1 cellular context compared by ENCODE assay signal in the genomic region with DNA sequence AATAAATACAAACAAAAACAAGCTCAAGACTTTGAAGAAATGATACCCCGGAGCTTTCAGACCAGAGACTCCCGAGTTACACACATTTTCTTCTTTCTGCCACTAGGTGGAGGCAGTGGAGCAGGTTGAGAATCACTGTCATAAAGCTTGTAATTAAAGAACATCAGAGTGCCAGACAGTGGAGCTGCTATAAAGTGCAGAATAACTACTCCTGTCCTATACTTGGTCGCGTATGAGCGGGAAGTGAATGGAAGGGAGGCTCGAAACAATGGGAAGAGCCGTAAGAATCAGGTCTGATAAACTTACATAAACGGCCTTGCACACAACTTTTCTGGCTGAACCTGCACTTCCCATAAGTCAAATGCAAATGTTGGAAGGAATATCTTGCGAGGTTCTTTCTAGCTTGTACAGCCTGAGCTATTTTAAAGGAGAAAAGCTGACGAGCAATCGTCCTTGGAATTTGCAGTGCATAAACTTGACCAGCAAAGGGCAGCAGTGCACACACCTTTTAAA.
TF ChIP-seq lines count a peak whose summit lies in the region.

No MANE protein-coding gene starts in this region.

TF ChIP-seq in GM23338, 12 proteins besides CTCF, POLR2A, EP300 and RAD21 (continued from another document):
- TF ChIP-seq, protein P1, sequence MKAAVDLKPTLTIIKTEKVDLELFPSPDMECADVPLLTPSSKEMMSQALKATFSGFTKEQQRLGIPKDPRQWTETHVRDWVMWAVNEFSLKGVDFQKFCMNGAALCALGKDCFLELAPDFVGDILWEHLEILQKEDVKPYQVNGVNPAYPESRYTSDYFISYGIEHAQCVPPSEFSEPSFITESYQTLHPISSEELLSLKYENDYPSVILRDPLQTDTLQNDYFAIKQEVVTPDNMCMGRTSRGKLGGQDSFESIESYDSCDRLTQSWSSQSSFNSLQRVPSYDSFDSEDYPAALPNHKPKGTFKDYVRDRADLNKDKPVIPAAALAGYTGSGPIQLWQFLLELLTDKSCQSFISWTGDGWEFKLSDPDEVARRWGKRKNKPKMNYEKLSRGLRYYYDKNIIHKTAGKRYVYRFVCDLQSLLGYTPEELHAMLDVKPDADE (IDR thresholded peaks at IDR 0.05), result no peak
- TF ChIP-seq ZNF114 (CRISPR knock-in tag; IDR thresholded peaks at IDR 0.05) (no peak), EZH2 (IDR thresholded peaks at IDR 0.05; ENCODE audit: low read depth, unreplicated experiment) (no peak)
- TF ChIP-seq, protein P2, sequence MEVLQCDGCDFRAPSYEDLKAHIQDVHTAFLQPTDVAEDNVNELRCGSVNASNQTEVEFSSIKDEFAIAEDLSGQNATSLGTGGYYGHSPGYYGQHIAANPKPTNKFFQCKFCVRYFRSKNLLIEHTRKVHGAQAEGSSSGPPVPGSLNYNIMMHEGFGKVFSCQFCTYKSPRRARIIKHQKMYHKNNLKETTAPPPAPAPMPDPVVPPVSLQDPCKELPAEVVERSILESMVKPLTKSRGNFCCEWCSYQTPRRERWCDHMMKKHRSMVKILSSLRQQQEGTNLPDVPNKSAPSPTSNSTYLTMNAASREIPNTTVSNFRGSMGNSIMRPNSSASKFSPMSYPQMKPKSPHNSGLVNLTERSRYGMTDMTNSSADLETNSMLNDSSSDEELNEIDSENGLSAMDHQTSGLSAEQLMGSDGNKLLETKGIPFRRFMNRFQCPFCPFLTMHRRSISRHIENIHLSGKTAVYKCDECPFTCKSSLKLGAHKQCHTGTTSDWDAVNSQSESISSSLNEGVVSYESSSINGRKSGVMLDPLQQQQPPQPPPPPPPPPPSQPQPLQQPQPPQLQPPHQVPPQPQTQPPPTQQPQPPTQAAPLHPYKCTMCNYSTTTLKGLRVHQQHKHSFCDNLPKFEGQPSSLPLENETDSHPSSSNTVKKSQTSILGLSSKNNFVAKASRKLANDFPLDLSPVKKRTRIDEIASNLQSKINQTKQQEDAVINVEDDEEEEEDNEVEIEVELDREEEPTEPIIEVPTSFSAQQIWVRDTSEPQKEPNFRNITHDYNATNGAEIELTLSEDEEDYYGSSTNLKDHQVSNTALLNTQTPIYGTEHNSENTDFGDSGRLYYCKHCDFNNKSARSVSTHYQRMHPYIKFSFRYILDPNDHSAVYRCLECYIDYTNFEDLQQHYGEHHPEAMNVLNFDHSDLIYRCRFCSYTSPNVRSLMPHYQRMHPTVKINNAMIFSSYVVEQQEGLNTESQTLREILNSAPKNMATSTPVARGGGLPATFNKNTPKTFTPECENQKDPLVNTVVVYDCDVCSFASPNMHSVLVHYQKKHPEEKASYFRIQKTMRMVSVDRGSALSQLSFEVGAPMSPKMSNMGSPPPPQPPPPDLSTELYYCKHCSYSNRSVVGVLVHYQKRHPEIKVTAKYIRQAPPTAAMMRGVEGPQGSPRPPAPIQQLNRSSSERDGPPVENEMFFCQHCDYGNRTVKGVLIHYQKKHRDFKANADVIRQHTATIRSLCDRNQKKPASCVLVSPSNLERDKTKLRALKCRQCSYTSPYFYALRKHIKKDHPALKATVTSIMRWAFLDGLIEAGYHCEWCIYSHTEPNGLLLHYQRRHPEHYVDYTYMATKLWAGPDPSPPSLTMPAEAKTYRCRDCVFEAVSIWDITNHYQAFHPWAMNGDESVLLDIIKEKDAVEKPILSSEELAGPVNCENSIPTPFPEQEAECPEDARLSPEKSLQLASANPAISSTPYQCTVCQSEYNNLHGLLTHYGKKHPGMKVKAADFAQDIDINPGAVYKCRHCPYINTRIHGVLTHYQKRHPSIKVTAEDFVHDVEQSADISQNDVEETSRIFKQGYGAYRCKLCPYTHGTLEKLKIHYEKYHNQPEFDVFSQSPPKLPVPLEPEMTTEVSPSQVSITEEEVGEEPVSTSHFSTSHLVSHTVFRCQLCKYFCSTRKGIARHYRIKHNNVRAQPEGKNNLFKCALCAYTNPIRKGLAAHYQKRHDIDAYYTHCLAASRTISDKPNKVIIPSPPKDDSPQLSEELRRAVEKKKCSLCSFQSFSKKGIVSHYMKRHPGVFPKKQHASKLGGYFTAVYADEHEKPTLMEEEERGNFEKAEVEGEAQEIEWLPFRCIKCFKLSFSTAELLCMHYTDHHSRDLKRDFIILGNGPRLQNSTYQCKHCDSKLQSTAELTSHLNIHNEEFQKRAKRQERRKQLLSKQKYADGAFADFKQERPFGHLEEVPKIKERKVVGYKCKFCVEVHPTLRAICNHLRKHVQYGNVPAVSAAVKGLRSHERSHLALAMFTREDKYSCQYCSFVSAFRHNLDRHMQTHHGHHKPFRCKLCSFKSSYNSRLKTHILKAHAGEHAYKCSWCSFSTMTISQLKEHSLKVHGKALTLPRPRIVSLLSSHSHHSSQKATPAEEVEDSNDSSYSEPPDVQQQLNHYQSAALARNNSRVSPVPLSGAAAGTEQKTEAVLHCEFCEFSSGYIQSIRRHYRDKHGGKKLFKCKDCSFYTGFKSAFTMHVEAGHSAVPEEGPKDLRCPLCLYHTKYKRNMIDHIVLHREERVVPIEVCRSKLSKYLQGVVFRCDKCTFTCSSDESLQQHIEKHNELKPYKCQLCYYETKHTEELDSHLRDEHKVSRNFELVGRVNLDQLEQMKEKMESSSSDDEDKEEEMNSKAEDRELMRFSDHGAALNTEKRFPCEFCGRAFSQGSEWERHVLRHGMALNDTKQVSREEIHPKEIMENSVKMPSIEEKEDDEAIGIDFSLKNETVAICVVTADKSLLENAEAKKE (CRISPR knock-in tag; IDR thresholded peaks at IDR 0.05), result no peak
